In the genomic region with DNA sequence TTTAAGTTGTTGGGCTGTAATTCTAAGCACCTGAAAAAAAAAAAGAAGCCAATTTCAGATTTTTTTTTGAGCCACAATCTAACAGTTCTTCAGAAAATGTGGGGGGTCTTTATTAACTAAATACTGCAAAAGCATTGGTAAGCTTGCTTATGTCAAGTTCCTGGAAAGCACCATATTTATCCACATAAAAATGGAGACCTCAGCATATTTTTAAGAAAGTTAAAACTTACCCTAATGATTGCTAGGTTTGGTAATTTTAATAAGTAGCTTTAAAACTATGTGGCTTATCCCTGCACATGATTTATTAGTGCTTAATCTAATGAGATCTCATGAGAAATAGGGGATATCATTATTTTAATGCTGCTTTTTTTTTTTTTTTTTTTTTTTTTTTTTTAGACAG, we compare ENCODE assay signal across 4 cellular contexts.
TF ChIP-seq lines count a peak whose summit lies in the region.

No MANE protein-coding gene starts in this region.

TF ChIP-seq in HepG2, 621 proteins besides CTCF, POLR2A, EP300 and RAD21:
- TF ChIP-seq MAFK (conservative IDR thresholded peaks at IDR 0.05 in 1 of 2, IDR thresholded peaks at IDR 0.05 in 1 of 2; ENCODE audit: low read length in 2 of 2) (peak; percentile 55 to 73; a peak in 2 of 4 replicates), ZNF430 (CRISPR knock-in tag; IDR thresholded peaks at IDR 0.05) (no peak), MAFF (IDR thresholded peaks at IDR 0.05; ENCODE audit: low read depth, low read length) (peak; percentile 55; the same call in 1 of the 2 replicates)

TF ChIP-seq in A549, 52 proteins besides CTCF, POLR2A, EP300 and RAD21:
- TF ChIP-seq HOXB5 (CRISPR knock-in tag; IDR thresholded peaks at IDR 0.05) (no peak), RCOR1 (IDR thresholded peaks at IDR 0.05; ENCODE audit: low read depth, low read length) (no peak), MAFK (IDR thresholded peaks at IDR 0.05; ENCODE audit: partially characterized antibody) (peak; percentile 25), JUN (IDR thresholded peaks at IDR 0.05) (no peak), HOXA7 (CRISPR knock-in tag; IDR thresholded peaks at IDR 0.05) (no peak)

TF ChIP-seq in IMR-90, 13 proteins besides CTCF, POLR2A, EP300 and RAD21:
- TF ChIP-seq, protein P1, sequence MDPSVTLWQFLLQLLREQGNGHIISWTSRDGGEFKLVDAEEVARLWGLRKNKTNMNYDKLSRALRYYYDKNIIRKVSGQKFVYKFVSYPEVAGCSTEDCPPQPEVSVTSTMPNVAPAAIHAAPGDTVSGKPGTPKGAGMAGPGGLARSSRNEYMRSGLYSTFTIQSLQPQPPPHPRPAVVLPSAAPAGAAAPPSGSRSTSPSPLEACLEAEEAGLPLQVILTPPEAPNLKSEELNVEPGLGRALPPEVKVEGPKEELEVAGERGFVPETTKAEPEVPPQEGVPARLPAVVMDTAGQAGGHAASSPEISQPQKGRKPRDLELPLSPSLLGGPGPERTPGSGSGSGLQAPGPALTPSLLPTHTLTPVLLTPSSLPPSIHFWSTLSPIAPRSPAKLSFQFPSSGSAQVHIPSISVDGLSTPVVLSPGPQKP (IDR thresholded peaks at IDR 0.05; ENCODE audit: borderline replicate concordance, low read depth, low read length), result no peak
- TF ChIP-seq MXI1 (IDR thresholded peaks at IDR 0.05; ENCODE audit: borderline replicate concordance, low read depth, low read length) (no peak), MAFK (IDR thresholded peaks at IDR 0.05; ENCODE audit: low read depth, low read length) (peak; percentile 33)

TF ChIP-seq in K562, 482 proteins besides CTCF, POLR2A, EP300 and RAD21:
- peak; percentile 44; the same call in 1 of the 2 replicates for TF ChIP-seq ZNF316 (IDR thresholded peaks at IDR 0.05)
- no peak for TF ChIP-seq ZNF561 (CRISPR knock-in tag; conservative IDR thresholded peaks at IDR 0.05)
TF ChIP-seq in K562: peak in this region for 1.
